8 cellular contexts compared by ENCODE assay signal in the genomic region with DNA sequence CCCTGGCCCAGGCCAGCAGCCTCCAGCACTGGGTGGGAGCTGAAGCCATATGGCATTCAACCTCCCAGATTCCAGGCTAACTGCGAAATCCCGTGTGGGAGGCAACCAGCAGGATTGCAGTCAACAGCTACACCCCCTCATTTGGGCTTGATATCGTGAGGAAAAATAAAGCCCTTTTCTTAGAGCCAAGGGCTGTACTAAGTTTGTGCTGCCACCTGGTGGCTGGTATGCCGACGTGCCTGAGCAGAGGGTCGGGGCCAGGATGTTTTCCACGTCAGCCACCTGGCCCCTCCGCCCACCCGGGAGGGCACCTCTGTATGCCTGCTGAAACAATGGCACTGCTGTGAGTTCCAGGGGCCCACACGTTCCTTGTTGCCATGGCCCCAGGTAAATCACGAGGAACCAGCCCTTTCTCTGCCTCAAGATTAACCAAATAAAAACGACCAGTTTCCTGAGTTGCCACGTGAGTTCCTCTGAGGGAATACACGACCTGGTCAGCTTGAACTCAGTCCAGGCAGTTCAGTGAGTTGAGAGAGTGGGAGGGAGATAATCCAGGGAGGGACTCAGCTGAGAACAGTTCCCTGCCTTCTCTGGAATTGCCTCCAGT. TPM values are rescaled to one million over a fixed set of nuclear protein-coding genes. Genes with fewer than 3 reads are reported as not detected.
DNase-seq lines count a peak whose midpoint lies in the region; ATAC-seq and TF ChIP-seq lines count a peak whose summit lies in the region.

No MANE protein-coding gene starts in this region.

- peaks cover 4% of the 10 kb centered on the region for H3K27me3 Mint-ChIP-seq in activated T-helper 2 cell treated with anti-CD3 and anti-CD28 coated beads, Interferon-gamma antibody, Interleukin-2, Interleukin-4, amounts not matched to agents 10 μg/mL and 5 μg/mL and 100 μg/mL, durations not matched to agents 14 hours and 24 hours and 36 hours (ENCODE audit: low read depth)

- H3K27ac Mint-ChIP-seq in activated T-helper 2 cell treated with anti-CD3 and anti-CD28 coated beads, Interferon-gamma antibody, Interleukin-2, Interleukin-4, amounts not matched to agents 10 μg/mL and 5 μg/mL and 100 μg/mL, durations not matched to agents 14 hours and 24 hours and 36 hours, result no peak overlapping the region

- WGBS in suprapubic skin, result 20% methylated on average over 13 of the region's 14 CpGs

- intact Hi-C loops in Panc1 (cut with micrococcal nuclease; ENCODE audit: unreplicated experiment), result loop anchor here (5.0 kb wide), 1 partner anchor 60 kb away; no protein-coding TSS in a partner anchor
- intact Hi-C loops in activated T-helper 2 cell treated with anti-CD3 and anti-CD28 coated beads, Interferon-gamma antibody, Interleukin-2, Interleukin-4, amounts not matched to agents 10 μg/mL and 5 μg/mL and 100 μg/mL, durations not matched to agents 14 hours and 24 hours and 36 hours (cut with micrococcal nuclease), result loop anchor here (1.0 to 2.0 kb wide), 2 partner anchors 60 to 154 kb away; a partner anchor contains a TSS

- H3K9me3 Mint-ChIP-seq in activated T-helper 2 cell treated with anti-CD3 and anti-CD28 coated beads, Interferon-gamma antibody, Interleukin-2, Interleukin-4, amounts not matched to agents 10 μg/mL and 5 μg/mL and 100 μg/mL, durations not matched to agents 14 hours and 24 hours and 36 hours, result peaks cover 4% of the 10 kb centered on the region

- DNase-seq in AG10803 (ENCODE audit: low read depth), result peak; percentile 72
- DNase-seq in H4 (ENCODE audit: low spot score), result peak; percentile 65
- DNase-seq in Panc1 (ENCODE audit: low read depth, low spot score), result peak; percentile 20
- DNase-seq in activated T-helper 2 cell treated with anti-CD3 and anti-CD28 coated beads, Interferon-gamma antibody, Interleukin-2, Interleukin-4, amounts not matched to agents 10 μg/mL and 5 μg/mL and 100 μg/mL, durations not matched to agents 14 hours and 24 hours and 36 hours (ENCODE audit: low spot score), result peak; percentile 56
- DNase-seq in foreskin keratinocyte, result peak in 1 of 2 donors; percentile 32
- peak in 41 of 56 donors; percentile 9 to 75 (median 34) for DNase-seq in nucleus accumbens (lab: John Stamatoyannopoulos, UW)
- DNase-seq in suprapubic skin (ENCODE audit: low spot score in 2 of 2), result peak in 1 of 2 donors; percentile 73

- no peaks in the 10 kb centered on the region for H3K9me3 ChIP-seq in Panc1 (ENCODE audit: control insufficient read depth, insufficient read depth, low read depth, low read length)
- H3K9me3 ChIP-seq in suprapubic skin, result no peaks in the 10 kb centered on the region

- ATAC-seq in Panc1, result peak; percentile 74
- ATAC-seq in foreskin keratinocyte, result peak; percentile 79
- ATAC-seq in GM21381 (IDR thresholded peaks at IDR 0.05; ENCODE audit: unreplicated experiment), result no peak

- TF ChIP-seq POLR2A in suprapubic skin (IDR thresholded peaks at IDR 0.05), result no peak

- H3K4me3 ChIP-seq in AG10803 (ENCODE audit: low read length), result no peak overlapping the region
- no peak overlapping the region for H3K4me3 ChIP-seq in Panc1 (ENCODE audit: low read depth in 2 of 2, low read length in 2 of 2)
- no peak overlapping the region for H3K4me3 ChIP-seq in suprapubic skin

- no peak overlapping the region for H3K27ac ChIP-seq in Panc1 (ENCODE audit: low read length)
- no peak overlapping the region for H3K27ac ChIP-seq in foreskin keratinocyte
- peak overlapping the region; percentile 19 for H3K27ac ChIP-seq in suprapubic skin

- H3K36me3 Mint-ChIP-seq in activated T-helper 2 cell treated with anti-CD3 and anti-CD28 coated beads, Interferon-gamma antibody, Interleukin-2, Interleukin-4, amounts not matched to agents 10 μg/mL and 5 μg/mL and 100 μg/mL, durations not matched to agents 14 hours and 24 hours and 36 hours (ENCODE audit: low read depth), result peaks cover 10% of the 10 kb centered on the region

- H3K27me3 ChIP-seq in Panc1 (ENCODE audit: control insufficient read depth, insufficient read depth, low read length) (peaks cover 5% of the 10 kb centered on the region), foreskin keratinocyte (no peaks in the 10 kb centered on the region), suprapubic skin (no peaks in the 10 kb centered on the region)

- no peak for TF ChIP-seq EP300 in suprapubic skin (IDR thresholded peaks at IDR 0.05)

- TF ChIP-seq CTCF in AG10803 (conservative IDR thresholded peaks at IDR 0.05; ENCODE audit: low read length) (peak; percentile 71), Panc1 (IDR thresholded peaks at IDR 0.05) (peak; percentile 83), foreskin keratinocyte (conservative IDR thresholded peaks at IDR 0.05) (peak; percentile 83), suprapubic skin (IDR thresholded peaks at IDR 0.05) (peak; percentile 79 to 83)

- CTCF ChIA-PET in Panc1 (lab: Charles Lee), result interaction anchor here (0.7 kb wide), 1 partner anchor 21 kb away, joined by 3 read pairs; no protein-coding TSS in a partner anchor

- no TSS peak for BruUV-seq in Panc1 (replicated peaks; lab: Mats Ljungman, UMichigan)

- H3K4me1 ChIP-seq in Panc1 (ENCODE audit: control insufficient read depth, insufficient read depth, low read length), result no peaks in the 10 kb centered on the region
- peaks cover 9% of the 10 kb centered on the region for H3K4me1 ChIP-seq in foreskin keratinocyte
- peaks cover 12% of the 10 kb centered on the region for H3K4me1 ChIP-seq in suprapubic skin

- H3K4me1 Mint-ChIP-seq in activated T-helper 2 cell treated with anti-CD3 and anti-CD28 coated beads, Interferon-gamma antibody, Interleukin-2, Interleukin-4, amounts not matched to agents 10 μg/mL and 5 μg/mL and 100 μg/mL, durations not matched to agents 14 hours and 24 hours and 36 hours (ENCODE audit: low read depth), result peaks cover 6% of the 10 kb centered on the region

- POLR2A ChIA-PET in Panc1 (lab: Charles Lee), result no interaction called here

- in situ Hi-C loops in Panc1 (cut with HindIII; ENCODE audit: low pct_unique_long_range_greater_than_20kb, low sequenced_read_pairs), result no loop called here

- no peak overlapping the region for H3K4me3 Mint-ChIP-seq in activated T-helper 2 cell treated with anti-CD3 and anti-CD28 coated beads, Interferon-gamma antibody, Interleukin-2, Interleukin-4, amounts not matched to agents 10 μg/mL and 5 μg/mL and 100 μg/mL, durations not matched to agents 14 hours and 24 hours and 36 hours (ENCODE audit: low read depth)

- H3K36me3 ChIP-seq in Panc1 (ENCODE audit: control insufficient read depth, insufficient read depth, low read length) (no peaks in the 10 kb centered on the region), suprapubic skin (peaks cover 31% of the 10 kb centered on the region)

RNA-seq across cellular contexts. Expression of a gene that starts 9.0 kb away (rescaled TPM):
- 23.9 and 40.1 TPM in 2 replicates for total RNA-seq in H4 (2014; rRNA removed; shearing (Covaris generic))
- 2.2 TPM for total RNA-seq in Panc1 (2021; ENCODE audit: unreplicated experiment)
- polyA plus RNA-seq in Panc1 (2012; ENCODE audit: insufficient read length), result 1.7 TPM
- 18.8 and 19.3 TPM in 2 replicates for total RNA-seq in activated T-helper 2 cell treated with anti-CD3 and anti-CD28 coated beads, Interferon-gamma antibody, Interleukin-2, Interleukin-4, amounts not matched to agents 10 μg/mL and 5 μg/mL and 100 μg/mL, durations not matched to agents 14 hours and 24 hours and 36 hours
- total RNA-seq in foreskin keratinocyte, result 46.6 and 53.7 TPM in 2 replicates
- polyA plus RNA-seq in foreskin keratinocyte, result 70.5 and 71.3 TPM in 2 replicates
- total RNA-seq in suprapubic skin, result 10 to 100 TPM; 17.7 to 31.3 (median 30.3) TPM

RNA-seq across cellular contexts. Expression of a gene that starts 54.6 kb away (rescaled TPM):
- total RNA-seq in H4 (2014; rRNA removed; shearing (Covaris generic)), result not detected in 2 replicates
- total RNA-seq in Panc1 (2021; ENCODE audit: unreplicated experiment), result not detected
- not detected for polyA plus RNA-seq in Panc1 (2012; ENCODE audit: insufficient read length)
- not detected in 2 replicates for total RNA-seq in activated T-helper 2 cell treated with anti-CD3 and anti-CD28 coated beads, Interferon-gamma antibody, Interleukin-2, Interleukin-4, amounts not matched to agents 10 μg/mL and 5 μg/mL and 100 μg/mL, durations not matched to agents 14 hours and 24 hours and 36 hours
- not detected in 2 replicates for total RNA-seq in foreskin keratinocyte
- not detected in 2 replicates for polyA plus RNA-seq in foreskin keratinocyte
- 1 to 10 TPM in 1 of 4 donors, not detected in 3; 1.2 TPM for total RNA-seq in suprapubic skin
